ENCODE assay signal across 27 cellular contexts in genomic region chr13:90605690-90606089, GRCh38.
"Had no signal": no experiment of that assay in that cellular context is flagged by ENCODE, and none has a peak within 500 bp of the region (broad histone marks: within the 10 kb centered on the region; RNA-seq: fewer than 3 reads in every experiment).

No MANE protein-coding gene starts in this region.

- H3K4me1 ChIP-seq: stomach, suprapubic skin, testis, thyroid gland, tibial artery, tibial nerve, transverse colon, upper lobe of left lung, upper lobe of right lung, uterus, vagina had no signal

- H3K36me3 ChIP-seq: stomach, suprapubic skin, thoracic aorta, thyroid gland, tibial artery, tibial nerve, transverse colon, upper lobe of left lung, upper lobe of right lung, uterus, vagina had no signal

- DNase-seq: stimulated activated CD4-positive, alpha-beta T cell treated with anti-CD3 and anti-CD28 coated beads, Interleukin-2, amount 100 ng/mL, for 48 hours; stimulated activated CD4-positive, alpha-beta T cell treated with anti-CD3 and anti-CD28 coated beads, Interleukin-4, amount 100 ng/mL, for 1 hour; stimulated activated CD4-positive, alpha-beta T cell treated with anti-CD3 and anti-CD28 coated beads, Interleukin-4, amount 100 ng/mL, for 24 hours; stimulated activated CD4-positive, alpha-beta T cell treated with anti-CD3 and anti-CD28 coated beads, Interleukin-4, amount 100 ng/mL, for 4 hours; stimulated activated CD8-positive, alpha-beta memory T cell treated with anti-CD3 and anti-CD28 coated beads, Interleukin-4, amount 100 ng/mL, for 48 hours; stimulated activated naive B cell treated with anti-CD40 and anti-IgM and Interleukin-4, amounts not matched to agents 10 μg/mL and 1 μg/mL and 100 μg/mL, for 72 hours; stimulated activated naive CD4-positive, alpha-beta T cell; stimulated activated naive CD4-positive, alpha-beta T cell treated with Interleukin-2 at 50 U/mL for 16 hours; stimulated activated naive CD8-positive, alpha-beta T cell treated with anti-CD3 and anti-CD28 coated beads, Interleukin-15, amount 100 ng/mL, for 72 hours; stimulated activated naive CD8-positive, alpha-beta T cell treated with anti-CD3 and anti-CD28 coated beads, Interleukin-15, Interleukin-2, amounts not matched to agents 100 U/mL and 50 U/mL, for 24 hours; stomach; substantia nigra; testis; thyroid gland; tibial artery; transverse colon; trophoblast cell; upper lobe of left lung; upper lobe of right lung; uterus had no signal

- ATAC-seq: stimulated activated effector memory CD8-positive, alpha-beta T cell treated with anti-CD3 and anti-CD28 coated beads, Interleukin-12 subunit alpha, Interleukin-12 subunit beta, amount 100 ng/mL, for 72 hours; stimulated activated memory B cell treated with anti-CD40 and anti-IgM and Interleukin-4, amounts not matched to agents 10 μg/mL and 1 μg/mL and 100 μg/mL, for 72 hours; stimulated activated naive B cell treated with anti-CD40 and anti-IgM and Interleukin-4, amounts not matched to agents 10 μg/mL and 1 μg/mL and 100 μg/mL, for 72 hours; stimulated activated naive CD8-positive, alpha-beta T cell treated with anti-CD3 and anti-CD28 coated beads, Interleukin-15, amount 100 ng/mL, for 72 hours; stimulated activated naive CD8-positive, alpha-beta T cell treated with anti-CD3 and anti-CD28 coated beads, Interleukin-15, Interleukin-2, amounts not matched to agents 100 U/mL and 50 U/mL, for 24 hours; upper lobe of right lung had no signal

- FAIRE-seq: urothelium cell line had no signal

- H3K4me3 ChIP-seq: stomach, suprapubic skin, testis, thoracic aorta, thyroid gland, tibial artery, tibial nerve, transverse colon, upper lobe of left lung, upper lobe of right lung, uterus, vagina had no signal

- H3K27me3 ChIP-seq: stomach, suprapubic skin, testis, thyroid gland, tibial artery, tibial nerve, transverse colon, upper lobe of left lung, upper lobe of right lung, uterus, vagina had no signal

- H3K27ac ChIP-seq: stomach, suprapubic skin, testis, thoracic aorta, thyroid gland, tibial artery, tibial nerve, transverse colon, upper lobe of left lung, upper lobe of right lung, uterus, vagina had no signal

- H3K9me3 ChIP-seq: stomach, suprapubic skin, testis, thoracic aorta, thyroid gland, tibial artery, tibial nerve, transverse colon, upper lobe of left lung, upper lobe of right lung, uterus, vagina had no signal
